ENCODE assay signal across 19 cellular contexts in the genomic region with DNA sequence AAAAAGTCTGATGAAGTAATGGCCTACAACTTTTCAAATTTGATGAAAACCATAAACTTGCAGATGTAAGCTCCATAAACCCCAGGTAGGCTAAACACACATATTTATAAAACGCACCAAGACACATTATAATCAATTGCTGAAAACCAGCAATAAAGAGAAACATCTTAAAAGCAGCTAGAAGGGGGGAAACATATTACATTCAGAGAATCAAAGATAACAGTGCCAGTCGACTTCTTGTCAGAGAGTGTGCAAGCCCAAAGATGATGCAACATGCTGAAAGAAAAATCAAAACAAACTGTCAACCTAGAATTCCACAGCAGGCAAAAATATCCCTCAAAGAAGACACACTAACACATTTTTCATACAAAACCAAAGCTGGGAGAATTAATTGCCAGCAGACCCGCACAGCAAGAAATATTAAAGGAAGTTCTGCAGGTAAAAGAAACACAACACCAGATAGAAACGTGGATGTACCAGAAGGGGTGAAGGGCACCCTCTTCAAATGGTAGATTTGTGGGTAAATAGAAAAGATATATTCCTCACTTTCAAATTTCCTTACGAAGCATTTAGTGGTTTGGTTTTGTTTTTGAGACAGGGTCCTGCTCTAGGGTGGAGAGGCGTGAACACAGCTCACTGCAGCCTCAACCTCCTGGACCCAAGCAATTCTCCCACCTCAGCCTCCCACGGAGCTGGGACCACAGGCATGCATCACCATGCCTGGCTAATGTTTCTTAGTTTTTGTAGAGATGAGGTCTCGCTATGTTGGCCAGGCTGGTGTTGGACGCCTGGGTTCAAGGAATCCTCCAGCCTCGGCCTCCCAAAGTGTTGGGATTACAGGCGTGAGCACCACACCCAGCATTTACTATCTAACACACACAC. TPM values are rescaled to one million over a fixed set of nuclear protein-coding genes. Genes with fewer than 3 reads are reported as not detected.
DNase-seq lines count a peak whose midpoint lies in the region; ATAC-seq and TF ChIP-seq lines count a peak whose summit lies in the region.
"Had no signal": no experiment of that assay in that cellular context is flagged by ENCODE, and none has a peak within 500 bp of the region (broad histone marks: within the 10 kb centered on the region; RNA-seq: fewer than 3 reads in every experiment).

No MANE protein-coding gene starts in this region.

- no peak overlapping the region for H3K4me3 Mint-ChIP-seq in naive thymus-derived CD4-positive, alpha-beta T cell
- H3K4me3 Mint-ChIP-seq: activated T-cell treated with anti-CD3 and anti-CD28 coated beads, Interleukin-2, amount 50 U/mL, for 24 hours; CD8-positive, alpha-beta T cell; dendritic cell treated with granulocyte-macrophage colony-stimulating factor and Interleukin-4, amounts not matched to agents 40 ng/mL and 50 ng/mL, for 4 days; T-helper 1 cell treated with Interleukin-12 subunit alpha and Interleukin-12 subunit beta and Interleukin-4 antibody, amounts not matched to agents 30 μg/mL and 1 μg/mL, for 36 hours had no signal

- H3K27me3 Mint-ChIP-seq in naive thymus-derived CD4-positive, alpha-beta T cell, result no peaks in the 10 kb centered on the region
- H3K27me3 Mint-ChIP-seq: activated T-cell treated with anti-CD3 and anti-CD28 coated beads, Interleukin-2, amount 50 U/mL, for 24 hours; dendritic cell treated with granulocyte-macrophage colony-stimulating factor and Interleukin-4, amounts not matched to agents 40 ng/mL and 50 ng/mL, for 4 days had no signal

- H3K36me3 ChIP-seq in naive thymus-derived CD4-positive, alpha-beta T cell (ENCODE audit: control insufficient read depth in 2 of 3, insufficient read depth in 3 of 3, low read length in 3 of 3), result no peaks in the 10 kb centered on the region
- H3K36me3 ChIP-seq: adrenal gland, suprapubic skin had no signal

- intact Hi-C loops in naive thymus-derived CD4-positive, alpha-beta T cell (cut with micrococcal nuclease), result no loop called here

- CTCF ChIA-PET in naive thymus-derived CD4-positive, alpha-beta T cell (lab: Charles Lee), result interaction anchor here (0.6 kb wide), 1 partner anchor 1645 kb away, joined by 3 read pairs; no protein-coding TSS in a partner anchor

- no peak overlapping the region for H3K27ac ChIP-seq in naive thymus-derived CD4-positive, alpha-beta T cell (ENCODE audit: low read depth, low read length)
- H3K27ac ChIP-seq: adrenal gland, suprapubic skin had no signal

- no peaks in the 10 kb centered on the region for H3K27me3 ChIP-seq in naive thymus-derived CD4-positive, alpha-beta T cell (ENCODE audit: control insufficient read depth in 2 of 2, insufficient read depth in 2 of 2, low read length in 2 of 2)
- H3K27me3 ChIP-seq: adrenal gland had no signal

- DNase-seq in AG10803 (ENCODE audit: low read depth) (peak; percentile 79), GM04503 (ENCODE audit: low read depth) (peak; percentile 25), SW480 (ENCODE audit: low spot score) (peak; percentile 90), hepatic stellate cell (ENCODE audit: low spot score) (peak; percentile 62), HuH-7.5 (ENCODE audit: low spot score) (no peak)
- DNase-seq in naive thymus-derived CD4-positive, alpha-beta T cell, result no peak
- DNase-seq: activated T-cell treated with anti-CD3 and anti-CD28 coated beads, Interleukin-2, amount 50 U/mL, for 24 hours; adrenal gland; CD8-positive, alpha-beta T cell; hippocampal formation; left cardiac atrium; NCI-H1092; NCI-H510A; RPMI8226; stimulated activated CD4-positive, alpha-beta T cell treated with anti-CD3 and anti-CD28 coated beads, Interleukin-15, amount 100 ng/mL, for 24 hours had no signal

- H3K4me1 Mint-ChIP-seq in naive thymus-derived CD4-positive, alpha-beta T cell, result peaks cover 0 to 4% (median 0%) of the 10 kb centered on the region in 7 donors

- H3K4me1 ChIP-seq in naive thymus-derived CD4-positive, alpha-beta T cell (ENCODE audit: control insufficient read depth in 2 of 2, insufficient read depth in 2 of 2, low read length in 2 of 2), result no peaks in the 10 kb centered on the region
- H3K4me1 ChIP-seq: adrenal gland, suprapubic skin had no signal

- no peak for TF ChIP-seq CTCF in AG10803 (conservative IDR thresholded peaks at IDR 0.05; ENCODE audit: low read length)

- H3K4me3 ChIP-seq in AG10803 (ENCODE audit: low read length), result no peak overlapping the region
- no peak overlapping the region for H3K4me3 ChIP-seq in naive thymus-derived CD4-positive, alpha-beta T cell (ENCODE audit: low read length)
- H3K4me3 ChIP-seq: adrenal gland, suprapubic skin had no signal

- H3K36me3 Mint-ChIP-seq in naive thymus-derived CD4-positive, alpha-beta T cell, result no peaks in the 10 kb centered on the region
- H3K36me3 Mint-ChIP-seq: CD8-positive, alpha-beta T cell had no signal

- no peaks in the 10 kb centered on the region for H3K9me3 Mint-ChIP-seq in naive thymus-derived CD4-positive, alpha-beta T cell
- H3K9me3 Mint-ChIP-seq: activated T-cell treated with anti-CD3 and anti-CD28 coated beads, Interleukin-2, amount 50 U/mL, for 24 hours; CD8-positive, alpha-beta T cell; dendritic cell treated with granulocyte-macrophage colony-stimulating factor and Interleukin-4, amounts not matched to agents 40 ng/mL and 50 ng/mL, for 4 days; T-helper 1 cell treated with Interleukin-12 subunit alpha and Interleukin-12 subunit beta and Interleukin-4 antibody, amounts not matched to agents 30 μg/mL and 1 μg/mL, for 36 hours had no signal

- no peak for ATAC-seq in naive thymus-derived CD4-positive, alpha-beta T cell
- no peak for ATAC-seq in GM19467 (IDR thresholded peaks at IDR 0.05; ENCODE audit: unreplicated experiment)
- ATAC-seq: CD8-positive, alpha-beta T cell had no signal

- POLR2A ChIA-PET in naive thymus-derived CD4-positive, alpha-beta T cell (lab: Charles Lee), result no interaction called here

- no peak overlapping the region for H3K27ac Mint-ChIP-seq in naive thymus-derived CD4-positive, alpha-beta T cell
- H3K27ac Mint-ChIP-seq: activated T-cell treated with anti-CD3 and anti-CD28 coated beads, Interleukin-2, amount 50 U/mL, for 24 hours; CD8-positive, alpha-beta T cell; dendritic cell treated with granulocyte-macrophage colony-stimulating factor and Interleukin-4, amounts not matched to agents 40 ng/mL and 50 ng/mL, for 4 days; T-helper 1 cell treated with Interleukin-12 subunit alpha and Interleukin-12 subunit beta and Interleukin-4 antibody, amounts not matched to agents 30 μg/mL and 1 μg/mL, for 36 hours had no signal

- H3K9me3 ChIP-seq in naive thymus-derived CD4-positive, alpha-beta T cell (ENCODE audit: control insufficient read depth in 2 of 3, low read length in 3 of 3), result no peaks in the 10 kb centered on the region
- H3K9me3 ChIP-seq: adrenal gland, suprapubic skin had no signal

RNA-seq across cellular contexts. Expression of gene ATP1A3, which starts 16.5 kb away (rescaled TPM):
- total RNA-seq in naive thymus-derived CD4-positive, alpha-beta T cell, result 1 to 10 TPM; 1.3 to 5.0 (median 2.9) TPM
- 1 to 10 TPM in 1 of 2 donors, under 1 TPM in 1; 0.54 to 2.7 TPM for polyA plus RNA-seq in naive thymus-derived CD4-positive, alpha-beta T cell
- total RNA-seq: suprapubic skin had no signal

RNA-seq across cellular contexts. Expression of gene RABAC1, which starts 51.4 kb away (rescaled TPM):
- total RNA-seq in naive thymus-derived CD4-positive, alpha-beta T cell, result 10 to 100 TPM; 70.4 to 90.9 (median 78.1) TPM
- polyA plus RNA-seq in naive thymus-derived CD4-positive, alpha-beta T cell, result 100 to 1,000 TPM; 171 to 187 TPM

RNA-seq across cellular contexts. Expression of gene GRIK5, which starts 59.5 kb away (rescaled TPM):
- total RNA-seq in naive thymus-derived CD4-positive, alpha-beta T cell, result 1 to 10 TPM in 2 of 5 experiments, under 1 TPM in 3; 0.57 to 3.5 (median 0.86) TPM
- under 1 TPM in 1 of 2 donors, not detected in 1; 0.09 TPM for polyA plus RNA-seq in naive thymus-derived CD4-positive, alpha-beta T cell

Comparison
In these comparisons a context has a peak if more than half of its experiments do, and no peak if none do; other contexts are left out.
1. DNase-seq: peak in AG10803 (single experiment), GM04503 (single experiment), SW480 (single experiment) and hepatic stellate cell (single experiment); none in naive thymus-derived CD4-positive, alpha-beta T cell (0 of 9) and HuH-7.5 (single experiment).